29 cellular contexts compared by ENCODE assay signal in the genomic region with DNA sequence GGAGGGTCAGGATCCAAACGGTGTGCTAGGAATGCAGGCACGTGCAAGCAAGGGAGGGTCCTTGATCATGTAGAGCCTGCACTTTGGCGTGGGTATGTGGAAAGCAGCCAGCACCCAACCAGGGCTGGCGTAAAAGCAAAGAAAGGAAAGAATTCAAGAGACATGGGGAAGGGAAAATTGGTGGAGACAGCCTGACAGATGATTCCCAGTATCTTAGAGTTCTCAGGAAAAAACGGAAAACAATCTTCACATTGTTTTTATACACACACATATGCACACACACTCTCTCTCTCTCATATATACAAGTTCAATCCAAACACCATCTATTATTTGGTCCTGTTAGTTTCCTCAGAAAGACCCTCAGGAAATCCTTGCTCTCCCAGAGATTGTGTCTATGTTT. TPM values are rescaled to one million over a fixed set of nuclear protein-coding genes. Genes with fewer than 3 reads are reported as not detected.
DNase-seq lines count a peak whose midpoint lies in the region; FAIRE-seq and TF ChIP-seq lines count a peak whose summit lies in the region.
"Had no signal": no experiment of that assay in that cellular context is flagged by ENCODE, and none has a peak within 500 bp of the region (broad histone marks: within the 10 kb centered on the region; RNA-seq: fewer than 3 reads in every experiment).

No MANE protein-coding gene starts in this region.

- H2BK15ac ChIP-seq in H9 (ENCODE audit: low read depth, low read length) (no peak overlapping the region), neuronal stem cell (ENCODE audit: low read length) (no peak overlapping the region)

- H3K27ac ChIP-seq in H9 (ENCODE audit: insufficient read length, low read depth, low read length) (no peak overlapping the region), neuronal stem cell (replicated peaks; ENCODE audit: low read length) (no peak overlapping the region), tibial nerve (no peak overlapping the region)
- H3K27ac ChIP-seq: BLaER1 treated with 17β-estradiol and CSF1 and Interleukin-3, amounts not matched to agents 10 nM and 100 nM; GM23248; SJCRH30 had no signal

- H4K91ac ChIP-seq in H9 (ENCODE audit: insufficient read length, low read depth, low read length) (no peak overlapping the region), neuronal stem cell (ENCODE audit: low read depth, low read length, poor library complexity) (peak overlapping the region; percentile 5)

- H2BK120ac ChIP-seq in H9 (ENCODE audit: low read depth, low read length, poor library complexity, severe bottlenecking) (no peak overlapping the region), neuronal stem cell (ENCODE audit: low read depth, low read length) (no peak overlapping the region)

- H3K36me3 Mint-ChIP-seq in H9 (ENCODE audit: insufficient read depth in 1 of 3, low read depth in 3 of 3): no peaks in the 10 kb centered on the region; a peak in 1 of 7 replicates

- H3K4me3 ChIP-seq in neuronal stem cell (ENCODE audit: low read length in 2 of 2): no peak overlapping the region
- no peak overlapping the region for H3K4me3 ChIP-seq in tibial nerve
- H3K4me3 ChIP-seq: BLaER1 treated with 17β-estradiol and CSF1 and Interleukin-3, amounts not matched to agents 10 nM and 100 nM; GM23248; HAP-1; MG63; SJCRH30 had no signal

- H4K20me1 ChIP-seq in H9 (ENCODE audit: control insufficient read depth, insufficient read depth, insufficient read length): no peaks in the 10 kb centered on the region
- H4K20me1 ChIP-seq: BLaER1 treated with 17β-estradiol and CSF1 and Interleukin-3, amounts not matched to agents 10 nM and 100 nM had no signal

- H3K23me2 ChIP-seq in H9 (ENCODE audit: insufficient read length, low read depth, low read length, poor library complexity, severe bottlenecking): no peaks in the 10 kb centered on the region

- H2BK12ac ChIP-seq in H9 (ENCODE audit: insufficient read length, low read depth, low read length): no peak overlapping the region
- no peak overlapping the region for H2BK12ac ChIP-seq in neuronal stem cell (ENCODE audit: low read length)

- no peak for TF ChIP-seq EP300 in tibial nerve (IDR thresholded peaks at IDR 0.05)

- no peaks in the 10 kb centered on the region for H3K79me1 ChIP-seq in H9 (ENCODE audit: insufficient read depth, low read depth, low read length, poor library complexity, severe bottlenecking)
- H3K79me1 ChIP-seq in neuronal stem cell (ENCODE audit: low read depth, low read length): peaks cover 3% of the 10 kb centered on the region

- no peaks in the 10 kb centered on the region for H3K27me3 Mint-ChIP-seq in H9 (ENCODE audit: low read depth)

- no peak overlapping the region for H2BK5ac ChIP-seq in H9 (ENCODE audit: insufficient read length, low read length)
- H2BK5ac ChIP-seq in neuronal stem cell (ENCODE audit: low read length): no peak overlapping the region

- H2AFZ ChIP-seq in H9 (ENCODE audit: low read length): no peak overlapping the region
- H2AFZ ChIP-seq in neuronal stem cell (ENCODE audit: low read length): no peak overlapping the region
- H2AFZ ChIP-seq: GM23248 had no signal

- no CpG with 5 or more reads among the region's 5 CpGs for whole genome bisulfite sequencing in H9 (ENCODE audit: extremely low coverage, insufficient read length, low lambda C conversion rate)
- no CpG with 5 or more reads among the region's 5 CpGs for WGBS in neuronal stem cell (ENCODE audit: extremely low coverage in 2 of 2, insufficient read length in 2 of 2, insufficient replicate concordance in 1 of 2), 2 donors
- WGBS in tibial nerve, 2 donors: 32 to 35% methylated on average over 5 of the region's 5 CpGs

- H4K8ac ChIP-seq in H9 (replicated peaks; ENCODE audit: insufficient read length, low read depth, low read length) (no peak overlapping the region), neuronal stem cell (ENCODE audit: low read depth, low read length) (no peak overlapping the region)

- peaks cover 0 to 5% of the 10 kb centered on the region in 2 experiments; a peak in 2 of 4 replicates for H3K4me1 Mint-ChIP-seq in H9

- no peaks in the 10 kb centered on the region; the same call in 1 of the 2 replicates for H3K79me2 ChIP-seq in H9 (ENCODE audit: insufficient read depth, low read length)

- no peak overlapping the region for H4K5ac ChIP-seq in H9 (ENCODE audit: insufficient read length, low read depth, low read length)

- H3K9ac ChIP-seq in H9 (ENCODE audit: extremely low read depth, insufficient read length, low read length): no peak overlapping the region
- no peak overlapping the region for H3K9ac ChIP-seq in neuronal stem cell (ENCODE audit: low read depth, low read length, poor library complexity)
- H3K9ac ChIP-seq: BLaER1 treated with 17β-estradiol and CSF1 and Interleukin-3, amounts not matched to agents 10 nM and 100 nM; GM23248 had no signal

- H3K23ac ChIP-seq in H9 (ENCODE audit: insufficient read length, low read depth, low read length) (no peak overlapping the region), neuronal stem cell (ENCODE audit: low read depth, low read length, poor library complexity) (no peak overlapping the region)

- no peak overlapping the region for H2AK5ac ChIP-seq in H9 (ENCODE audit: insufficient read length, low read length)
- H2AK5ac ChIP-seq in neuronal stem cell (ENCODE audit: low read depth, low read length): no peak overlapping the region

- H3K14ac ChIP-seq in H9 (ENCODE audit: insufficient read depth, low read length) (no peak overlapping the region), neuronal stem cell (ENCODE audit: low read length) (no peak overlapping the region)

- no peak for FAIRE-seq in frontal cortex (lab: Jason Lieb, UNC)
- FAIRE-seq: A204.1, G401.6 had no signal

- no peaks in the 10 kb centered on the region for H3K36me3 ChIP-seq in neuronal stem cell (replicated peaks in 1 of 2; ENCODE audit: control insufficient read depth in 2 of 2, insufficient read depth in 2 of 2, low read length in 2 of 2)
- H3K36me3 ChIP-seq in tibial nerve: no peaks in the 10 kb centered on the region
- H3K36me3 ChIP-seq: BLaER1 treated with 17β-estradiol and CSF1 and Interleukin-3, amounts not matched to agents 10 nM and 100 nM; HAP-1; MG63; SJCRH30 had no signal

- no peak for DNase-seq in H9
- peak; percentile 17 for DNase-seq in astrocyte of the hippocampus (ENCODE audit: low read depth, low spot score)
- peak; percentile 75 for DNase-seq in foreskin melanocyte
- no peak for DNase-seq in neuronal stem cell (ENCODE audit: low spot score)
- DNase-seq in frontal cortex (ENCODE audit: low spot score in 2 of 2): no peak
- DNase-seq in tibial nerve (ENCODE audit: low spot score in 2 of 2): no peak
- DNase-seq in HPDE6-E6E7 (ENCODE audit: extremely low spot score): no peak
- DNase-seq: AML-193; CD4-positive, alpha-beta T cell; COR-L47; DMS53; GM23248; HFFc6; IMR-90; KG1; MG63; NCI-H1105 treated with DMSO at 0.1 percent for 48 hours; NCI-H146; NCI-H1930; NCI-H2107; NCI-H446; NCI-H524 treated with DMSO at 0.1 percent for 48 hours; NCI-H774; PC-3; SJCRH30 had no signal

- H3K9me3 Mint-ChIP-seq in H9: no peaks in the 10 kb centered on the region
- H3K9me3 Mint-ChIP-seq: CD4-positive, alpha-beta T cell had no signal

- H3K18ac ChIP-seq in H9 (ENCODE audit: insufficient read length, low read depth, low read length) (no peak overlapping the region), neuronal stem cell (ENCODE audit: low read length) (no peak overlapping the region)

- H3K9me3 ChIP-seq in H9 (ENCODE audit: control insufficient read depth, low read depth, low read length): no peaks in the 10 kb centered on the region
- H3K9me3 ChIP-seq in neuronal stem cell (replicated peaks in 1 of 2; ENCODE audit: control insufficient read depth in 2 of 2, insufficient read depth in 1 of 2, low read depth in 1 of 2, low read length in 2 of 2): peaks cover 0 to 3% of the 10 kb centered on the region in 2 donors
- peaks cover 0 to 11% (median 0%) of the 10 kb centered on the region in 4 donors for H3K9me3 ChIP-seq in tibial nerve
- H3K9me3 ChIP-seq: HAP-1, MG63 had no signal

- no peak overlapping the region for H3T11ph ChIP-seq in H9 (ENCODE audit: low read length)

- H3K27me3 ChIP-seq in H9 (ENCODE audit: insufficient read depth, low read length): no peaks in the 10 kb centered on the region
- H3K27me3 ChIP-seq in neuronal stem cell (ENCODE audit: control insufficient read depth in 3 of 3, insufficient read depth in 3 of 3, low read depth in 1 of 3, low read length in 3 of 3): no peaks in the 10 kb centered on the region
- H3K27me3 ChIP-seq in tibial nerve: no peaks in the 10 kb centered on the region
- H3K27me3 ChIP-seq: BLaER1 treated with 17β-estradiol and CSF1 and Interleukin-3, amounts not matched to agents 10 nM and 100 nM; MG63; SJCRH30 had no signal

- H3K27ac Mint-ChIP-seq in H9: peak overlapping the region in 2 of 3 experiments; percentile 14 to 37; a peak in 2 of 7 replicates
- H3K27ac Mint-ChIP-seq: CD4-positive, alpha-beta T cell; HFFc6 had no signal

- no peak for TF ChIP-seq POLR2A in tibial nerve (IDR thresholded peaks at IDR 0.05)

- no peak overlapping the region for H2BK20ac ChIP-seq in H9 (ENCODE audit: low read depth, low read length, poor library complexity, severe bottlenecking)

- H3K4me3 Mint-ChIP-seq in H9: no peak overlapping the region
- H3K4me3 Mint-ChIP-seq: CD4-positive, alpha-beta T cell; HFFc6 had no signal

- H3K56ac ChIP-seq in H9 (ENCODE audit: insufficient read length, low read depth, low read length): no peak overlapping the region

- no peak overlapping the region for H3K4me2 ChIP-seq in H9 (ENCODE audit: insufficient read depth, insufficient read length, low read length)
- no peak overlapping the region for H3K4me2 ChIP-seq in neuronal stem cell (ENCODE audit: insufficient read depth, low read length, poor library complexity, severe bottlenecking)
- H3K4me2 ChIP-seq: BLaER1 treated with 17β-estradiol and CSF1 and Interleukin-3, amounts not matched to agents 10 nM and 100 nM had no signal

- H3K4me1 ChIP-seq in H9 (ENCODE audit: insufficient read depth, low read length): no peaks in the 10 kb centered on the region
- H3K4me1 ChIP-seq in neuronal stem cell (ENCODE audit: control insufficient read depth in 2 of 2, insufficient read depth in 1 of 2, low read depth in 1 of 2, low read length in 2 of 2): peaks cover 0 to 9% of the 10 kb centered on the region in 2 donors
- no peaks in the 10 kb centered on the region for H3K4me1 ChIP-seq in tibial nerve
- H3K4me1 ChIP-seq: HAP-1, SJCRH30 had no signal

- TF ChIP-seq CTCF in H9 (conservative IDR thresholded peaks at IDR 0.05) (no peak), tibial nerve (IDR thresholded peaks at IDR 0.05) (no peak)

- H3K4ac ChIP-seq in H9 (ENCODE audit: low read depth, low read length) (no peak overlapping the region), neuronal stem cell (ENCODE audit: low read length) (no peak overlapping the region)

RNA-seq across cellular contexts. Expression of a gene that starts 46.4 kb away (rescaled TPM):
- total RNA-seq in H9 (2021) (27.3 and 28.5 TPM in 2 replicates), frontal cortex (22.8 TPM), tibial nerve (10 to 100 TPM; 29.4 to 89.8 (median 50.6) TPM)
- polyA plus RNA-seq in neuronal stem cell (2013, experiment 1 of 2): 48.3 TPM
- 50.3 TPM for polyA plus RNA-seq in neuronal stem cell (2013, experiment 2 of 2)

Comparison
In these comparisons a context has a peak if more than half of its experiments do, and no peak if none do; other contexts are left out.
1. DNase-seq: peak in astrocyte of the hippocampus (single experiment) and foreskin melanocyte (single experiment); none in H9 (single experiment), neuronal stem cell (single experiment), frontal cortex (0 of 2), tibial nerve (0 of 2) and HPDE6-E6E7 (single experiment).